29 cellular contexts compared by ENCODE assay signal in genomic region chr12:39533951-39534350, GRCh38.
"Had no signal": no experiment of that assay in that cellular context is flagged by ENCODE, and none has a peak within 500 bp of the region (broad histone marks: within the 10 kb centered on the region; RNA-seq: fewer than 3 reads in every experiment).

No MANE protein-coding gene starts in this region.

- ATAC-seq: heart right ventricle; left cardiac atrium; left lung; naive thymus-derived CD4-positive, alpha-beta T cell; psoas muscle; right cardiac atrium; stimulated activated effector memory CD8-positive, alpha-beta T cell treated with anti-CD3 and anti-CD28 coated beads, Interleukin-12 subunit alpha, Interleukin-12 subunit beta, amount 100 ng/mL, for 72 hours; upper lobe of right lung had no signal

- H3K4me3 Mint-ChIP-seq: naive thymus-derived CD4-positive, alpha-beta T cell; nephron; stimulated activated effector memory CD8-positive, alpha-beta T cell treated with anti-CD3 and anti-CD28 coated beads, Interleukin-12 subunit alpha, Interleukin-12 subunit beta, amount 100 ng/mL, for 72 hours had no signal

- H3K27ac ChIP-seq: dorsolateral prefrontal cortex, heart right ventricle, left lung, ovary, psoas muscle, sigmoid colon, stomach, testis, tibial artery, upper lobe of right lung, uterus had no signal

- H3K36me3 Mint-ChIP-seq: stimulated activated effector memory CD8-positive, alpha-beta T cell treated with anti-CD3 and anti-CD28 coated beads, Interleukin-12 subunit alpha, Interleukin-12 subunit beta, amount 100 ng/mL, for 72 hours had no signal

- FAIRE-seq: islet of Langerhans had no signal

- DNase-seq: dorsolateral prefrontal cortex; effector CD4-positive, alpha-beta T cell; esophagus squamous epithelium; foreskin melanocyte; glutamatergic neuron; heart right ventricle; hippocampal formation; left cardiac atrium; left lung; mesendoderm; midbrain; naive thymus-derived CD4-positive, alpha-beta T cell; occipital lobe; ovary; posterior cingulate gyrus; psoas muscle; right cardiac atrium; sigmoid colon; stimulated activated CD4-positive, alpha-beta T cell treated with anti-CD3 and anti-CD28 coated beads, Interleukin-2, amount 100 ng/mL, for 24 hours; stimulated activated CD4-positive, alpha-beta T cell treated with anti-CD3 and anti-CD28 coated beads, Interleukin-4, amount 100 ng/mL, for 24 hours; stimulated activated naive CD4-positive, alpha-beta T cell treated with Interleukin-2 at 50 U/mL for 16 hours; stomach; testis; tibial artery; upper lobe of right lung; uterus had no signal

- H3K36me3 ChIP-seq: esophagus squamous epithelium, heart right ventricle, left lung, ovary, sigmoid colon, stomach, tibial artery, upper lobe of right lung, uterus had no signal

- H3K4me1 Mint-ChIP-seq: nephron had no signal

- H3K9me3 ChIP-seq: esophagus squamous epithelium, heart right ventricle, left lung, ovary, psoas muscle, sigmoid colon, stomach, testis, tibial artery, upper lobe of right lung, uterus had no signal

- H3K4me1 ChIP-seq: heart right ventricle, left lung, psoas muscle, sigmoid colon, stomach, testis, tibial artery, upper lobe of right lung, uterus had no signal

- H3K27ac Mint-ChIP-seq: nephron; stimulated activated effector memory CD8-positive, alpha-beta T cell treated with anti-CD3 and anti-CD28 coated beads, Interleukin-12 subunit alpha, Interleukin-12 subunit beta, amount 100 ng/mL, for 72 hours had no signal

- H3K27me3 ChIP-seq: dorsolateral prefrontal cortex, esophagus squamous epithelium, heart right ventricle, left lung, ovary, sigmoid colon, stomach, testis, tibial artery, upper lobe of right lung, uterus had no signal

- H3K9me3 Mint-ChIP-seq: nephron; stimulated activated effector memory CD8-positive, alpha-beta T cell treated with anti-CD3 and anti-CD28 coated beads, Interleukin-12 subunit alpha, Interleukin-12 subunit beta, amount 100 ng/mL, for 72 hours had no signal

- H3K4me3 ChIP-seq: dorsolateral prefrontal cortex, esophagus squamous epithelium, heart right ventricle, left lung, ovary, psoas muscle, sigmoid colon, stomach, testis, tibial artery, upper lobe of right lung, uterus had no signal

- H3K27me3 Mint-ChIP-seq: naive thymus-derived CD4-positive, alpha-beta T cell had no signal
